1 cellular context compared by ENCODE assay signal in genomic region chr2:55519908-55520885, GRCh38.
TF ChIP-seq lines count a peak whose summit lies in the region.

No MANE protein-coding gene starts in this region.

TF ChIP-seq in K562, 482 proteins besides CTCF, POLR2A, EP300 and RAD21 (continued from another document and continues in another):
- TF ChIP-seq MNT (conservative IDR thresholded peaks at IDR 0.05) (no peak), CREB1 (IDR thresholded peaks at IDR 0.05) (no peak), CREB1 (CRISPR knock-in tag; IDR thresholded peaks at IDR 0.05) (no peak), TEAD1 (CRISPR knock-in tag; IDR thresholded peaks at IDR 0.05) (no peak; a peak in 1 of 4 replicates), HMGXB4 (CRISPR knock-in tag; IDR thresholded peaks at IDR 0.05) (0 out of 2 replicates have a peak, but pooled peaks have one; percentile 25), PREB (CRISPR knock-in tag; IDR thresholded peaks at IDR 0.05) (no peak), TARDBP (IDR thresholded peaks at IDR 0.05) (0 out of 2 replicates have a peak, but pooled peaks have one; percentile 17), ZFX (CRISPR knock-in tag; IDR thresholded peaks at IDR 0.05) (peak; percentile 65; the same call in 1 of the 2 replicates), CREB5 (CRISPR knock-in tag; IDR thresholded peaks at IDR 0.05) (no peak), ZFPM2 (CRISPR knock-in tag; IDR thresholded peaks at IDR 0.05) (no peak), LCOR (CRISPR knock-in tag; IDR thresholded peaks at IDR 0.05) (no peak), GABPB1 (CRISPR knock-in tag; IDR thresholded peaks at IDR 0.05) (no peak; the same call in 1 of the 2 replicates), DLX4 (CRISPR knock-in tag; IDR thresholded peaks at IDR 0.05) (no peak), MYBL2 (IDR thresholded peaks at IDR 0.05; ENCODE audit: low read depth) (no peak), MYBL2 (CRISPR knock-in tag; IDR thresholded peaks at IDR 0.05; ENCODE audit: borderline replicate concordance) (no peak), TCF7L2 (IDR thresholded peaks at IDR 0.05; ENCODE audit: low read depth, low read length) (no peak), ARID2 (IDR thresholded peaks at IDR 0.05) (no peak), TEAD2 (tag; IDR thresholded peaks at IDR 0.05) (no peak), UBTF (IDR thresholded peaks at IDR 0.05; ENCODE audit: borderline replicate concordance in 1 of 2, low read depth in 2 of 2, low read length in 2 of 2) (0 out of 4 replicates have a peak, but pooled peaks of 1 of the 2 experiments have one; percentile 5), HDAC1 (IDR thresholded peaks at IDR 0.05) (0 out of 4 replicates have a peak, but pooled peaks of 1 of the 2 experiments have one; percentile 14), PRPF4 (IDR thresholded peaks at IDR 0.05; ENCODE audit: insufficient read depth, low read depth, low read length, poor library complexity, severe bottlenecking) (no peak), SRSF7 (optimal IDR thresholded peaks at IDR 0.05; ENCODE audit: low read depth, low read length) (no peak), STAT6 (CRISPR knock-in tag; IDR thresholded peaks at IDR 0.05) (no peak), E2F8 (IDR thresholded peaks at IDR 0.05; ENCODE audit: low read depth, partially characterized antibody) (no peak), ZNF407 (IDR thresholded peaks at IDR 0.05; ENCODE audit: low read depth) (no peak), E2F1 (CRISPR knock-in tag; IDR thresholded peaks at IDR 0.05) (no peak)
